Comparison of ENCODE assay signal across 1 cellular context in the genomic region with DNA sequence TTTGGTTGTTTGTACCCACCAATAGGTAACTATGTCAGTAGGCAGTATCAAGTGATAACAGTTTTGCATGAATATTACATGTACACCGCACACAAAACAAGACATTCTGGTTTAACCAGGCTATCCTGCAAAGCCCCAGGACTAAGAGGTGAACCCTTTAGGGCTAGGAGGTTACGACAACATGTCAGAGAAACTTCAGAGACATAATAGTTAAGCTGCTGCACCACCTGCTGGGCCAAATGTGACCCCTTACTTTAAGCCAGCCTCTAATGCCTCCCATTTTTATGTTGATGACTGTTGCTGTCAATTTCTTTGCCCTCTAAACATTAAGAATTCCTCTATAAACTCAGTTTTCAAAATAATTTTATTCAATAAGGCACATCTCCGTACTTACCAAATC.
A peak's percentile ranks its signal among the peaks of the same experiment; 100 is the strongest.
TF ChIP-seq lines count a peak whose summit lies in the region.

No MANE protein-coding gene starts in this region.

TF ChIP-seq in HepG2, 621 proteins besides CTCF, POLR2A, EP300 and RAD21:
- TF ChIP-seq ZNF772 (CRISPR knock-in tag; IDR thresholded peaks at IDR 0.05) (no peak), STAG1 (CRISPR knock-in tag; IDR thresholded peaks at IDR 0.05) (peak; percentile 33; the same call in 1 of the 2 replicates), SP2 (CRISPR knock-in tag; IDR thresholded peaks at IDR 0.05) (no peak), ARHGAP35 (CRISPR knock-in tag; IDR thresholded peaks at IDR 0.05; ENCODE audit: borderline replicate concordance) (no peak), AHR (CRISPR knock-in tag; IDR thresholded peaks at IDR 0.05) (no peak)
